Comparison of ENCODE assay signal across 1 cellular context in genomic region chr16:86363057-86363490, GRCh38.
TF ChIP-seq lines count a peak whose summit lies in the region.

No MANE protein-coding gene starts in this region.

TF ChIP-seq in IMR-90, 13 proteins besides CTCF, POLR2A, EP300 and RAD21 (continued from another document):
- TF ChIP-seq BHLHE40 (IDR thresholded peaks at IDR 0.05; ENCODE audit: low read depth, low read length) (peak; percentile 50; the same call in 1 of the 2 replicates), MAFK (IDR thresholded peaks at IDR 0.05; ENCODE audit: low read depth, low read length) (no peak)
